ENCODE assay signal across 1 cellular context in genomic region chr10:79295593-79295992, GRCh38.
TF ChIP-seq lines count a peak whose summit lies in the region.

No MANE protein-coding gene starts in this region.

TF ChIP-seq in GM12878, 131 proteins besides CTCF, POLR2A, EP300 and RAD21:
- TF ChIP-seq USF1 (IDR thresholded peaks at IDR 0.05; ENCODE audit: borderline replicate concordance, extremely low read length, insufficient read depth, low read depth, low read length) (peak; percentile 11), BHLHE40 (IDR thresholded peaks at IDR 0.05; ENCODE audit: borderline replicate concordance in 1 of 2, low read depth in 2 of 2, low read length in 1 of 2) (0 out of 4 replicates have a peak, but pooled peaks of 1 of the 2 experiments have one; percentile 3), ZBTB11 (CRISPR knock-in tag; IDR thresholded peaks at IDR 0.05) (no peak), KAT2A (conservative IDR thresholded peaks at IDR 0.05; ENCODE audit: control insufficient read depth, low read depth, low read length) (no peak), CBX5 (IDR thresholded peaks at IDR 0.05; ENCODE audit: low read depth) (no peak), RAD51 (IDR thresholded peaks at IDR 0.05) (peak; percentile 75), HDAC6 (IDR thresholded peaks at IDR 0.05; ENCODE audit: unreplicated experiment) (no peak), POLR2AphosphoS2 (IDR thresholded peaks at IDR 0.05; ENCODE audit: low read depth, low read length) (no peak), EZH2 (IDR thresholded peaks at IDR 0.05; ENCODE audit: borderline replicate concordance, control insufficient read depth, low read depth, low read length) (no peak), CUX1 (IDR thresholded peaks at IDR 0.05; ENCODE audit: insufficient replicate concordance, low read depth, low read length) (no peak)
